In the genomic region with DNA sequence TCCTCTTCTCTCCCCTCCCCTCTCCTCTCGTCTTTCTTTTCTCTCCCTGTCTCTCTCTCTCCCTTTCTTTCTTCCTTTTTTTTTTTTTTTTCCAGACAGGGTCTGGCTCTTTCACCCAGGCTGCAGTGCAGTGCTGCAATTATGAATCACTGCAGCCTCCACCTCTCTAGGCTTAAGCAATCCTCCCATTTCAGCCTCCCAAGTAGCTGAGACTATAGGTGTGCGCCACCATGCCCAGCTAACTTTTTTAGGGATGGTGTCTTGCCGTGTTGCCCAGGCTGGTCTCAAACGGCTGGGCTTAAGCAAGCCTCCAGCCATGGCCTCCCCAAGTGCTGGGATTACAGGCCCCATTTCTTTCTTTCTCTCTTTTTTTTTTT, we compare ENCODE assay signal across 25 cellular contexts.
"Had no signal": no experiment of that assay in that cellular context is flagged by ENCODE, and none has a peak within 500 bp of the region (broad histone marks: within the 10 kb centered on the region; RNA-seq: fewer than 3 reads in every experiment).

No MANE protein-coding gene starts in this region.

- H3K27me3 Mint-ChIP-seq: activated CD4-positive, alpha-beta T cell treated with anti-CD3 and anti-CD28 coated beads, Interleukin-2, amount 10 ng/mL, durations not matched to agents 7 days and 5 days; activated CD8-positive, alpha-beta memory T cell treated with anti-CD3 and anti-CD28 coated beads, Interleukin-2, amount 10 ng/mL, durations not matched to agents 7 days and 5 days; activated CD8-positive, alpha-beta T cell treated with anti-CD3 and anti-CD28 coated beads for 36 hours; activated naive CD8-positive, alpha-beta T cell had no signal

- FAIRE-seq: astrocyte, frontal cortex, pancreas had no signal

- H3K36me3 Mint-ChIP-seq: activated CD8-positive, alpha-beta memory T cell treated with anti-CD3 and anti-CD28 coated beads, Interleukin-2, amount 10 ng/mL, durations not matched to agents 7 days and 5 days had no signal

- H3K4me3 Mint-ChIP-seq: activated CD4-positive, alpha-beta T cell treated with anti-CD3 and anti-CD28 coated beads, Interleukin-2, amount 10 ng/mL, durations not matched to agents 7 days and 5 days; activated CD8-positive, alpha-beta memory T cell treated with anti-CD3 and anti-CD28 coated beads, Interleukin-2, amount 10 ng/mL, durations not matched to agents 7 days and 5 days; activated CD8-positive, alpha-beta T cell treated with anti-CD3 and anti-CD28 coated beads for 36 hours; activated naive CD8-positive, alpha-beta T cell; nephron progenitor cell had no signal

- H3K4me1 ChIP-seq: adrenal gland, colonic mucosa, esophagus muscularis mucosa, pancreas, testis had no signal

- H3K4me1 Mint-ChIP-seq: nephron progenitor cell had no signal

- H3K9me3 Mint-ChIP-seq: activated CD8-positive, alpha-beta T cell treated with anti-CD3 and anti-CD28 coated beads for 36 hours; nephron progenitor cell had no signal

- H3K36me3 ChIP-seq: adrenal gland, colonic mucosa, esophagus muscularis mucosa, left lung, pancreas, upper lobe of left lung had no signal

- H3K27ac Mint-ChIP-seq: activated CD4-positive, alpha-beta T cell treated with anti-CD3 and anti-CD28 coated beads, Interleukin-2, amount 10 ng/mL, durations not matched to agents 7 days and 5 days; activated CD8-positive, alpha-beta memory T cell treated with anti-CD3 and anti-CD28 coated beads, Interleukin-2, amount 10 ng/mL, durations not matched to agents 7 days and 5 days; activated CD8-positive, alpha-beta T cell treated with anti-CD3 and anti-CD28 coated beads for 36 hours; activated naive CD8-positive, alpha-beta T cell; nephron progenitor cell had no signal

- H3K9me3 ChIP-seq: adrenal gland, colonic mucosa, esophagus muscularis mucosa, left lung, pancreas, testis, upper lobe of left lung had no signal

- H3K27ac ChIP-seq: adrenal gland, colonic mucosa, esophagus muscularis mucosa, left lung, pancreas, testis, upper lobe of left lung, VCaP had no signal

- ATAC-seq: activated CD8-positive, alpha-beta memory T cell treated with anti-CD3 and anti-CD28 coated beads, Interleukin-2, amount 10 ng/mL, durations not matched to agents 7 days and 5 days; activated CD8-positive, alpha-beta T cell treated with anti-CD3 and anti-CD28 coated beads for 36 hours; left lung; pancreas; right cardiac atrium had no signal

- H3K27me3 ChIP-seq: adrenal gland, colonic mucosa, esophagus muscularis mucosa, left lung, pancreas, testis, upper lobe of left lung had no signal

- DNase-seq: activated CD4-positive, alpha-beta T cell treated with anti-CD3 and anti-CD28 coated beads, Interleukin-2, amount 10 ng/mL, durations not matched to agents 7 days and 5 days; activated CD4-positive, CD25-positive, alpha-beta regulatory T cell treated with anti-CD3 and anti-CD28 coated beads, Interleukin-2, amount 50 U/mL, for 72 hours; activated CD8-positive, alpha-beta memory T cell treated with anti-CD3 and anti-CD28 coated beads, Interleukin-2, amount 10 ng/mL, durations not matched to agents 7 days and 5 days; activated CD8-positive, alpha-beta T cell treated with anti-CD3 and anti-CD28 coated beads for 36 hours; activated gamma-delta T cell treated with Interleukin-2 at 50 U/mL for 16 hours; activated T-cell treated with anti-CD3 and anti-CD28 coated beads for 4 hours; adrenal gland; central memory CD4-positive, alpha-beta T cell; colonic mucosa; hippocampal formation; left lung; midbrain; nephron progenitor cell; pancreas; right cardiac atrium; stimulated activated CD4-positive, alpha-beta T cell treated with anti-CD3 and anti-CD28 coated beads, Interleukin-1b, Interleukin-23, amount 100 ng/mL, for 48 hours; stimulated activated naive CD4-positive, alpha-beta T cell; testis; upper lobe of left lung had no signal

- H3K4me3 ChIP-seq: adrenal gland, colonic mucosa, esophagus muscularis mucosa, left lung, lung, pancreas, testis, upper lobe of left lung had no signal
